ENCODE assay signal across 20 cellular contexts in the genomic region with DNA sequence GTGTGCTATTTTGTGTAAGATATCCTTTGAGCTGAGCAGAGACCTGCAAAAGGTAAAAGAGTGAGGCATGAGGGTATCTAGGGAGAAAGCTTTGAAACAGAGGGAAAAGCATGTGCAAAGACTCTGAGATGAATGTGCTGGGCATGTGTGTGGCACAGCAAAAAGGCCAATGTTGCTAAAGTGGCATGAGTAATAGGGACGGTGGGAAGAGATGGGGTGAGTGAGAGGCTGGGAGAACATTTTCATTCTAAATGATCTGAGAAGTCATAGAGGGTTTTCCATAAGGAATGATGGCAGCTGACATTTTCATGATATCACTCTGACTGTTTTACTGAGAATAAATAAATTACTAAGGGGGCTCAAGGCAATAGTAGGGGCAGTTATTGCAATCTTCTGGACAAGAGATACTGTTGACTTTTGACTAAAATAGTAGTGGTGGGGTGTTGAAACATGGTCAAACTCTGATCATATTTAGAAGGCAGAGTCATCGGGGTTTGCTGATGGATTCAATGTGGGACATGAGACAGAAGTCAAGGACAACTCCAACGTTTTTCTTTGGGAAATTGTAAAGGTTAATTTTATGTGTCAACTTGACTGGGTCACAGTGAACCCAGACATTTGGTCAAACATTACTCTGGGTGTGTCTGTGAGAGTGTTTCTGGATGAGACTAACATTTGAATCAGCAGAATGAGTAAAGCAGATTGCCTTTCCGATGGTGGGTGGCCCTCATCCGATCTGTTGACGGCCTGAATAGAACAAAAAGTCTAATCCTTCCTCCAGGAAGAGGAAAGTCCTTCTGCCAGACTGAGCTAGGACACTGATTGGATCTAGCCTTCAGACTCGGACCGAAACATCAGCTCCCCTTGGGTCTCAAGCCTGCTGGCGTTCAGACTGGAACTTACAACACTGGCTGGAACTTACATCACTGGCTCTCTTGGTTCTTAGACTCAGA.
A peak's percentile ranks its signal among the peaks of the same experiment; 100 is the strongest.
DNase-seq lines count a peak whose midpoint lies in the region; ATAC-seq and TF ChIP-seq lines count a peak whose summit lies in the region.
"Had no signal": no experiment of that assay in that cellular context is flagged by ENCODE, and none has a peak within 500 bp of the region (broad histone marks: within the 10 kb centered on the region; RNA-seq: fewer than 3 reads in every experiment).

No MANE protein-coding gene starts in this region.

- TF ChIP-seq POLR2A in upper lobe of left lung (IDR thresholded peaks at IDR 0.05), result no peak

- H3K27ac ChIP-seq in upper lobe of left lung, result no peak overlapping the region
- H3K27ac ChIP-seq: left lung had no signal

- WGBS in upper lobe of left lung, 2 donors, result 89% methylated on average over 9 of the region's 9 CpGs

- H3K4me1 Mint-ChIP-seq in HFFc6 (ENCODE audit: low read depth) (peaks cover 46% of the 10 kb centered on the region), mesothelial cell of epicardium (no peaks in the 10 kb centered on the region)
- H3K4me1 Mint-ChIP-seq: CD14-positive monocyte, nephron progenitor cell, T-helper 17 cell had no signal

- H3K4me3 ChIP-seq in upper lobe of left lung, result no peak overlapping the region
- H3K4me3 ChIP-seq: left lung had no signal

- H3K27me3 ChIP-seq in upper lobe of left lung, result no peaks in the 10 kb centered on the region
- H3K27me3 ChIP-seq: left lung, right lobe of liver had no signal

- no peaks in the 10 kb centered on the region for H3K4me1 ChIP-seq in upper lobe of left lung
- H3K4me1 ChIP-seq: left lung, right lobe of liver had no signal

- H3K4me3 Mint-ChIP-seq in HFFc6 (peak overlapping the region; percentile 49), mesothelial cell of epicardium (no peak overlapping the region)
- H3K4me3 Mint-ChIP-seq: activated CD8-positive, alpha-beta memory T cell treated with anti-CD3 and anti-CD28 coated beads, Interleukin-2, amount 10 ng/mL, durations not matched to agents 7 days and 5 days; CD14-positive monocyte; nephron progenitor cell; T-helper 17 cell had no signal

- no peak for TF ChIP-seq CTCF in HFFc6 (IDR thresholded peaks at IDR 0.05)
- TF ChIP-seq CTCF in upper lobe of left lung (IDR thresholded peaks at IDR 0.05), result no peak
- no peak for TF ChIP-seq CTCF in mesothelial cell of epicardium (IDR thresholded peaks at IDR 0.05; ENCODE audit: unreplicated experiment)

- H3K36me3 Mint-ChIP-seq in HFFc6 (ENCODE audit: low read depth), result peaks cover 14% of the 10 kb centered on the region
- H3K36me3 Mint-ChIP-seq in mesothelial cell of epicardium, result no peaks in the 10 kb centered on the region
- H3K36me3 Mint-ChIP-seq: CD14-positive monocyte had no signal

- peak; percentile 49 to 93 for ATAC-seq in upper lobe of left lung (ENCODE audit: low FRiP score in 2 of 2)
- ATAC-seq: activated CD8-positive, alpha-beta memory T cell treated with anti-CD3 and anti-CD28 coated beads, Interleukin-2, amount 10 ng/mL, durations not matched to agents 7 days and 5 days; left lung; T-helper 17 cell had no signal

- no peaks in the 10 kb centered on the region for H3K9me3 ChIP-seq in upper lobe of left lung
- H3K9me3 ChIP-seq: left lung, right lobe of liver had no signal

- H3K9me3 Mint-ChIP-seq in HFFc6 (peaks cover 11% of the 10 kb centered on the region), mesothelial cell of epicardium (peaks cover 45% of the 10 kb centered on the region)

- DNase-seq in HFFc6, result peak; percentile 29
- DNase-seq in fibroblast of gingiva (ENCODE audit: low read depth), result peak; percentile 73
- peak; percentile 14 for DNase-seq in mucosa of gallbladder (ENCODE audit: low spot score)
- DNase-seq in upper lobe of left lung, result no peak
- DNase-seq in cerebellar nuclear complex (lab: John Stamatoyannopoulos, UW), result no peak
- DNase-seq in mesothelial cell of epicardium (ENCODE audit: low spot score in 2 of 2, unreplicated experiment in 2 of 2), result no peak
- DNase-seq in GOT3 (lab: John Stamatoyannopoulos, UW), result no peak
- DNase-seq: activated CD4-positive, CD25-positive, alpha-beta regulatory T cell; activated CD8-positive, alpha-beta memory T cell treated with anti-CD3 and anti-CD28 coated beads, Interleukin-2, amount 10 ng/mL, durations not matched to agents 7 days and 5 days; activated effector memory CD4-positive, alpha-beta T cell treated with Interleukin-2 at 50 U/mL for 16 hours; anterior cingulate cortex; H7; left lung; NCI-H1436 treated with DMSO at 0.1 percent for 48 hours; NCI-H345; nephron progenitor cell; right lobe of liver; stimulated activated CD4-positive, alpha-beta T cell treated with anti-CD3 and anti-CD28 coated beads, Interleukin-4, amount 100 ng/mL, for 1 hour; T-helper 17 cell had no signal

- H3K27ac Mint-ChIP-seq in HFFc6 (peak overlapping the region; percentile 84), mesothelial cell of epicardium (no peak overlapping the region)
- H3K27ac Mint-ChIP-seq: activated CD8-positive, alpha-beta memory T cell treated with anti-CD3 and anti-CD28 coated beads, Interleukin-2, amount 10 ng/mL, durations not matched to agents 7 days and 5 days; CD14-positive monocyte; nephron progenitor cell; T-helper 17 cell had no signal

- TF ChIP-seq EP300 in upper lobe of left lung (IDR thresholded peaks at IDR 0.05), result no peak

- no peaks in the 10 kb centered on the region for H3K36me3 ChIP-seq in upper lobe of left lung
- H3K36me3 ChIP-seq: left lung, right lobe of liver had no signal

- H3K27me3 Mint-ChIP-seq in HFFc6 (ENCODE audit: insufficient read depth), result no peaks in the 10 kb centered on the region; the same call in 1 of the 2 replicates
- no peaks in the 10 kb centered on the region for H3K27me3 Mint-ChIP-seq in mesothelial cell of epicardium (ENCODE audit: low read depth)
- H3K27me3 Mint-ChIP-seq: T-helper 17 cell had no signal

Comparison
In these comparisons a context has a peak if more than half of its experiments do, and no peak if none do; other contexts are left out.
1. DNase-seq: peak in HFFc6 (single experiment), fibroblast of gingiva (single experiment) and mucosa of gallbladder (single experiment); none in upper lobe of left lung (0 of 2), cerebellar nuclear complex (0 of 2), mesothelial cell of epicardium (0 of 2) and GOT3 (single experiment).